Comparison of ENCODE assay signal across 1 cellular context in the genomic region with DNA sequence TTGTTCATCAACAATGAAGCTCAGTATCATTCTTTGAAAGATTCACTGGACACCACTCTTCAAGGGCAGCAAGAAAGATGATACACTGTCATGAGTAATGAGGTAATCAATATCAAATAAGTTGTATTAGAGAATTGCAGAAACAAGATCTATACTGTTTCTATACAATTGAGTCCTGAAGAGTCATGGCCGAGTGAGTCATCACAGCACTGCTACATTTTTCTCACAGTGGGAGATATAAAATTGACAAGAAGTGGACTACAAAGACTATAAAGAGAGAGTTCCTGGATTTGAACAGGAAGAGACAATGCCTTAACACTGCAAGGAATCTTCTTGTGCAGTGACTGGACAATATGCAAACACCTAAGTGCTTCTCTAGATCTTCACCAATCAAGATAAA.
TF ChIP-seq lines count a peak whose summit lies in the region.

No MANE protein-coding gene starts in this region.

TF ChIP-seq in endothelial cell of umbilical vein, 7 proteins besides CTCF, POLR2A, EP300 and RAD21:
- TF ChIP-seq FOS (IDR thresholded peaks at IDR 0.05; ENCODE audit: borderline replicate concordance, insufficient read depth, low read length): peak; percentile 60
- TF ChIP-seq POLR2AphosphoS5 (IDR thresholded peaks at IDR 0.05; ENCODE audit: insufficient read depth, low read depth, low read length): no peak
